Comparison of ENCODE assay signal across 8 cellular contexts in genomic region chr5:150129813-150130492, GRCh38. TPM values are rescaled to one million over a fixed set of nuclear protein-coding genes. Genes with fewer than 3 reads are reported as not detected.
DNase-seq lines count a peak whose midpoint lies in the region; ATAC-seq and TF ChIP-seq lines count a peak whose summit lies in the region.

No MANE protein-coding gene starts in this region.

- peak; percentile 91 to 97 (median 95) for TF ChIP-seq CTCF in adrenal gland (IDR thresholded peaks at IDR 0.05)

- H3K9me3 ChIP-seq in adrenal gland (replicated peaks in 1 of 3), result no peaks in the 10 kb centered on the region

- H3K27me3 ChIP-seq in adrenal gland, result no peaks in the 10 kb centered on the region

- ATAC-seq in HG03432 (IDR thresholded peaks at IDR 0.05; ENCODE audit: unreplicated experiment) (peak; percentile 66), left ventricle myocardium superior (peak; percentile 83)

- intact Hi-C loops in adrenal gland (cut with DNase I) (loop anchor here (5.0 kb wide), 1 partner anchor 87 kb away; no protein-coding TSS in a partner anchor), left ventricle myocardium superior (cut with micrococcal nuclease) (no loop called here)

- H3K4me1 ChIP-seq in adrenal gland (replicated peaks in 1 of 2), result no peaks in the 10 kb centered on the region

- H3K36me3 ChIP-seq in adrenal gland (replicated peaks in 1 of 2), result peaks cover 0 to 3% of the 10 kb centered on the region in 2 donors

- no peak overlapping the region for H3K4me3 ChIP-seq in adrenal gland

- peak; percentile 40 for DNase-seq in NCI-H2196 (lab: John Stamatoyannopoulos, UW; ENCODE audit: unreplicated experiment)
- no peak for DNase-seq in NCI-H2196 treated with DMSO at 0.1 percent for 48 hours (lab: John Stamatoyannopoulos, UW; ENCODE audit: unreplicated experiment)
- DNase-seq in SHP77 treated with DMSO at 0.1 percent for 48 hours (lab: John Stamatoyannopoulos, UW), result peak; percentile 32
- DNase-seq in adrenal gland, result peak; percentile 73 to 89 (median 81)
- peak; percentile 80 for DNase-seq in left ventricle myocardium superior
- peak; percentile 52 for DNase-seq in renal cortical epithelial cell (ENCODE audit: low read depth)
- no peak for DNase-seq in NCI-H1105 (lab: John Stamatoyannopoulos, UW)

- H3K27ac ChIP-seq in adrenal gland, result peak overlapping the region in 1 of 5 donors; percentile 39

- TF ChIP-seq POLR2A in adrenal gland (IDR thresholded peaks at IDR 0.05), result no peak

- 25 to 30% (median 26%) methylated on average over 9 to 25 of the region's 25 CpGs for WGBS in adrenal gland, 4 donors

RNA-seq across cellular contexts. Expression of gene PDGFRB, which starts 25.7 kb away (rescaled TPM):
- total RNA-seq in adrenal gland, result 100 to 1,000 TPM in 1 of 8 donors, 10 to 100 TPM in 7; 54.8 to 188 (median 80.1) TPM
- polyA plus RNA-seq in adrenal gland, result 10 to 100 TPM; 21.3 to 55.7 (median 37.2) TPM
- total RNA-seq in left ventricle myocardium superior, result 47.8 TPM
- total RNA-seq in renal cortical epithelial cell, result 0.30 and 0.52 TPM in 2 replicates

RNA-seq across cellular contexts. Expression of gene CDX1, which starts 36.6 kb away (rescaled TPM):
- total RNA-seq in adrenal gland (under 1 TPM in 2 of 8 donors, not detected in 6; 0.23 to 0.32 TPM), left ventricle myocardium superior (not detected), renal cortical epithelial cell (not detected in 2 replicates)
- polyA plus RNA-seq in adrenal gland, result under 1 TPM in 2 of 3 donors, not detected in 1; 0.17 to 0.24 TPM

RNA-seq across cellular contexts. Expression of gene CSF1R, which starts 43.6 kb away (rescaled TPM):
- total RNA-seq in adrenal gland (100 to 1,000 TPM in 2 of 8 donors, 10 to 100 TPM in 6; 37.2 to 165 (median 94.4) TPM), left ventricle myocardium superior (20.1 TPM), renal cortical epithelial cell (not detected in 2 replicates)
- 10 to 100 TPM; 17.9 to 20.0 (median 19.0) TPM for polyA plus RNA-seq in adrenal gland

RNA-seq across cellular contexts. Expression of gene SLC6A7, which starts 59.9 kb away (rescaled TPM):
- total RNA-seq in adrenal gland (not detected), left ventricle myocardium superior (not detected), renal cortical epithelial cell (not detected in 2 replicates)
- polyA plus RNA-seq in adrenal gland, result not detected

Comparison
In these comparisons a context has a peak if more than half of its experiments do, and no peak if none do; other contexts are left out.
1. DNase-seq: peak in NCI-H2196 (single experiment), SHP77 treated with DMSO at 0.1 percent for 48 hours (single experiment), adrenal gland (7 of 7), left ventricle myocardium superior (single experiment) and renal cortical epithelial cell (single experiment); none in NCI-H2196 treated with DMSO at 0.1 percent for 48 hours (single experiment) and NCI-H1105 (single experiment).
2. RNA of gene PDGFRB, which starts 25.7 kb away (total RNA-seq): 54.8 to 188 TPM in adrenal gland and 47.8 TPM in left ventricle myocardium superior (single experiment); 0.30 to 0.52 TPM in renal cortical epithelial cell; every median in the first group is over 10 times any median in the second.
3. RNA of gene CSF1R, which starts 43.6 kb away (total RNA-seq): 37.2 to 165 TPM in adrenal gland and 20.1 TPM in left ventricle myocardium superior (single experiment); not detected in renal cortical epithelial cell; every median in the first group is over 10 times any median in the second.